Comparison of ENCODE assay signal across 8 cellular contexts in genomic region chr16:18561727-18562314, GRCh38. TPM values are rescaled to one million over a fixed set of nuclear protein-coding genes. Genes with fewer than 3 reads are reported as not detected.
DNase-seq lines count a peak whose midpoint lies in the region; ATAC-seq and TF ChIP-seq lines count a peak whose summit lies in the region.
"Not testable (repeated sequence)": the region's sequence is repeated elsewhere in the genome, so short reads cannot be mapped to it uniquely, and the experiment has no call there.

Gene NOMO2, minus strand, starts transcription at chr16:18562097. Its CDS starts 57 bp downstream, at chr16:18562040.

- H3K36me3 Mint-ChIP-seq in CD4-positive, CD25-positive, alpha-beta regulatory T cell; natural killer cell treated with Interleukin-12 subunit alpha and Interleukin-12 subunit beta and Interleukin-15 and Interleukin-18, amount 100 ng/mL, for 72 hours: not testable (repeated sequence)

- H3K9me3 ChIP-seq in CD4-positive, CD25-positive, alpha-beta regulatory T cell (ENCODE audit: control insufficient read depth in 2 of 2, low read length in 2 of 2); SU-DHL-6 (ENCODE audit: insufficient read depth, low read length): not testable (repeated sequence)

- not testable (repeated sequence) for H3K27ac Mint-ChIP-seq in CD4-positive, CD25-positive, alpha-beta regulatory T cell; natural killer cell treated with Interleukin-12 subunit alpha and Interleukin-12 subunit beta and Interleukin-15 and Interleukin-18, amount 100 ng/mL, for 72 hours

- H3K27me3 Mint-ChIP-seq in CD4-positive, CD25-positive, alpha-beta regulatory T cell; natural killer cell treated with Interleukin-12 subunit alpha and Interleukin-12 subunit beta and Interleukin-15 and Interleukin-18, amount 100 ng/mL, for 72 hours: not testable (repeated sequence)

- not testable (repeated sequence) for H3F3A ChIP-seq in SU-DHL-6 (ENCODE audit: insufficient read depth)

- peak; percentile 21 to 97 (median 90) for DNase-seq in CD4-positive, CD25-positive, alpha-beta regulatory T cell
- peak; percentile 84 for DNase-seq in activated gamma-delta T cell treated with Interleukin-2 at 50 U/mL for 16 hours
- not testable (repeated sequence) for DNase-seq in fibroblast of the aortic adventitia (ENCODE audit: low read depth)
- DNase-seq in natural killer cell treated with Interleukin-12 subunit alpha and Interleukin-12 subunit beta and Interleukin-15 and Interleukin-18, amount 100 ng/mL, for 72 hours (ENCODE audit: low spot score) = peak; percentile 93
- DNase-seq in stimulated activated CD8-positive, alpha-beta memory T cell treated with anti-CD3 and anti-CD28 coated beads, Interleukin-15, amount 100 ng/mL, for 1 hour (ENCODE audit: low read depth) = peak; percentile 77

- peak within 1 kb of the TSS; percentile 70 to 90 (median 82) for H3K4me3 Mint-ChIP-seq in CD4-positive, CD25-positive, alpha-beta regulatory T cell
- peak within 1 kb of the TSS; percentile 75 for H3K4me3 Mint-ChIP-seq in natural killer cell treated with Interleukin-12 subunit alpha and Interleukin-12 subunit beta and Interleukin-15 and Interleukin-18, amount 100 ng/mL, for 72 hours

- H3K36me3 ChIP-seq in CD4-positive, CD25-positive, alpha-beta regulatory T cell (ENCODE audit: control insufficient read depth, insufficient read depth, low read length); SU-DHL-6 (ENCODE audit: low read length): not testable (repeated sequence)

- H3K4me2 ChIP-seq in SU-DHL-6 (ENCODE audit: low read depth, low read length, poor library complexity, severe bottlenecking) = peak within 1 kb of the TSS; percentile 48

- H3K9me2 ChIP-seq in SU-DHL-6 (replicated peaks; ENCODE audit: insufficient read depth, low read length) = not testable (repeated sequence)

- peak within 1 kb of the TSS; percentile 23 for H3K27ac ChIP-seq in CD4-positive, CD25-positive, alpha-beta regulatory T cell (ENCODE audit: insufficient read depth, low read length, poor library complexity, severe bottlenecking)
- H3K27ac ChIP-seq in SU-DHL-6 (ENCODE audit: low read depth, low read length) = not testable (repeated sequence)

- H3K27me3 ChIP-seq in CD4-positive, CD25-positive, alpha-beta regulatory T cell (ENCODE audit: control insufficient read depth, insufficient read depth, low read length); SU-DHL-6 (ENCODE audit: low read length): not testable (repeated sequence)

- not testable (repeated sequence) for TF ChIP-seq CTCF in SU-DHL-6 (IDR thresholded peaks at IDR 0.05; ENCODE audit: insufficient read depth, low read length, poor library complexity, severe bottlenecking); fibroblast of the aortic adventitia (IDR thresholded peaks at IDR 0.05; ENCODE audit: insufficient read depth, low read length)

- H3K9me3 Mint-ChIP-seq in CD4-positive, CD25-positive, alpha-beta regulatory T cell; natural killer cell treated with Interleukin-12 subunit alpha and Interleukin-12 subunit beta and Interleukin-15 and Interleukin-18, amount 100 ng/mL, for 72 hours: not testable (repeated sequence)

- peak; percentile 93 for ATAC-seq in CD4-positive, CD25-positive, alpha-beta regulatory T cell (ENCODE audit: low read depth in 2 of 2)
- ATAC-seq in GM21367 (IDR thresholded peaks at IDR 0.05; ENCODE audit: unreplicated experiment) (peak; percentile 89), HG03354 (IDR thresholded peaks at IDR 0.05; ENCODE audit: poor library complexity, severe bottlenecking, unreplicated experiment) (peak; percentile 97)
- ATAC-seq in natural killer cell treated with Interleukin-12 subunit alpha and Interleukin-12 subunit beta and Interleukin-15 and Interleukin-18, amount 100 ng/mL, for 72 hours = peak; percentile 98

- H4K20me1 ChIP-seq in SU-DHL-6 (ENCODE audit: low read depth, low read length) = not testable (repeated sequence)

- not testable (repeated sequence) for H3K4me1 ChIP-seq in CD4-positive, CD25-positive, alpha-beta regulatory T cell (ENCODE audit: control insufficient read depth, insufficient read depth, low read length, poor library complexity, severe bottlenecking)

- H3K79me2 ChIP-seq in SU-DHL-6 (ENCODE audit: insufficient read depth, low read length) = not testable (repeated sequence)

- H2AFZ ChIP-seq in SU-DHL-6 (ENCODE audit: low read depth, low read length, severe bottlenecking) = not testable (repeated sequence)

- peak within 1 kb of the TSS; percentile 52 for H3K9ac ChIP-seq in SU-DHL-6 (ENCODE audit: low read length)

- H3K4me1 Mint-ChIP-seq in CD4-positive, CD25-positive, alpha-beta regulatory T cell = peaks cover 0 to 21% (median 10%) of the 10 kb centered on the region in 4 donors
- not testable (repeated sequence) for H3K4me1 Mint-ChIP-seq in natural killer cell treated with Interleukin-12 subunit alpha and Interleukin-12 subunit beta and Interleukin-15 and Interleukin-18, amount 100 ng/mL, for 72 hours (ENCODE audit: low read depth in 2 of 2)

- H3K4me3 ChIP-seq in CD4-positive, CD25-positive, alpha-beta regulatory T cell (ENCODE audit: low read depth, low read length) = peak within 1 kb of the TSS; percentile 57
- H3K4me3 ChIP-seq in SU-DHL-6 (ENCODE audit: insufficient read depth, low read length, poor library complexity, severe bottlenecking) (peak within 1 kb of the TSS; percentile 48), fibroblast of the aortic adventitia (ENCODE audit: low read depth, low read length) (peak within 1 kb of the TSS; percentile 59)

RNA-seq across cellular contexts. Expression of gene NOMO2, which starts in this region (rescaled TPM):
- 77.6 TPM for total RNA-seq in CD4-positive, CD25-positive, alpha-beta regulatory T cell
- 100 to 1,000 TPM in 2 of 4 donors, 10 to 100 TPM in 2; 89.8 to 126 (median 106) TPM for polyA plus RNA-seq in CD4-positive, CD25-positive, alpha-beta regulatory T cell
- total RNA-seq in fibroblast of the aortic adventitia (ENCODE audit: low replicate concordance) = 30.3 and 87.0 TPM in 2 replicates
- total RNA-seq in natural killer cell treated with Interleukin-12 subunit alpha and Interleukin-12 subunit beta and Interleukin-15 and Interleukin-18, amount 100 ng/mL, for 72 hours = 100 to 1,000 TPM; 121 to 157 TPM
